Comparison of ENCODE assay signal across 20 cellular contexts in genomic region chr22:38741576-38741975, GRCh38. TPM values are rescaled to one million over a fixed set of nuclear protein-coding genes. Genes with fewer than 3 reads are reported as not detected.
DNase-seq lines count a peak whose midpoint lies in the region; ATAC-seq and TF ChIP-seq lines count a peak whose summit lies in the region.
"Had no signal": no experiment of that assay in that cellular context is flagged by ENCODE, and none has a peak within 500 bp of the region (broad histone marks: within the 10 kb centered on the region; RNA-seq: fewer than 3 reads in every experiment).

No MANE protein-coding gene starts in this region.

- H3K36me3 Mint-ChIP-seq in activated T-cell treated with anti-CD3 and anti-CD28 coated beads, Interleukin-2, amount 50 U/mL, for 72 hours (ENCODE audit: insufficient read depth in 2 of 2), result peaks cover 8 to 39% of the 10 kb centered on the region in 2 donors
- H3K36me3 Mint-ChIP-seq in activated T-cell treated with anti-CD3 and anti-CD28 coated beads, Interleukin-2, amount 50 U/mL, for 4 hours (ENCODE audit: insufficient read depth), result peaks cover 36% of the 10 kb centered on the region
- peaks cover 57 to 83% of the 10 kb centered on the region in 2 donors for H3K36me3 Mint-ChIP-seq in CD4-positive, alpha-beta memory T cell
- H3K36me3 Mint-ChIP-seq in activated naive CD8-positive, alpha-beta T cell, result peaks cover 5% of the 10 kb centered on the region
- peaks cover 62% of the 10 kb centered on the region for H3K36me3 Mint-ChIP-seq in nephron progenitor cell (ENCODE audit: low read depth)

- peak overlapping the region; percentile 38 for H3K27ac Mint-ChIP-seq in activated T-cell treated with anti-CD3 and anti-CD28 coated beads, Interleukin-2, amount 50 U/mL, for 72 hours
- peak overlapping the region; percentile 68 to 85 (median 76) for H3K27ac Mint-ChIP-seq in CD4-positive, alpha-beta memory T cell
- peak overlapping the region; percentile 85 for H3K27ac Mint-ChIP-seq in activated naive CD8-positive, alpha-beta T cell
- peak overlapping the region; percentile 64 for H3K27ac Mint-ChIP-seq in nephron progenitor cell

- POLR2A ChIA-PET in CD4-positive, alpha-beta memory T cell (lab: Charles Lee; ENCODE audit: partially characterized antibody), result interaction anchor here (41.4 to 42.6 kb wide), 2 partner anchors 7 to 8 kb away, joined by 1746 read pairs; partner anchors contain the start of gene SUN2

- peaks cover 76% of the 10 kb centered on the region for H3K4me1 ChIP-seq in CD4-positive, alpha-beta memory T cell (ENCODE audit: insufficient read depth, low read length)
- H3K4me1 ChIP-seq: SJSA1, vagina had no signal

- intact Hi-C loops in CD4-positive, alpha-beta memory T cell (cut with micrococcal nuclease), result no loop called here
- intact Hi-C loops in left colon (cut with DNase I, micrococcal nuclease), result no loop called here

- no peak overlapping the region for H3K4me3 ChIP-seq in CD4-positive, alpha-beta memory T cell (ENCODE audit: low read length in 2 of 2)
- H3K4me3 ChIP-seq: mucosa of descending colon, SJSA1, smooth muscle cell, vagina had no signal

- TF ChIP-seq CTCF in nephron progenitor cell (IDR thresholded peaks at IDR 0.05), result no peak

- no peaks in the 10 kb centered on the region for H3K9me3 Mint-ChIP-seq in activated T-cell treated with anti-CD3 and anti-CD28 coated beads, Interleukin-2, amount 50 U/mL, for 72 hours
- H3K9me3 Mint-ChIP-seq in activated T-cell treated with anti-CD3 and anti-CD28 coated beads, Interleukin-2, amount 50 U/mL, for 4 hours, result no peaks in the 10 kb centered on the region
- peaks cover 0 to 5% (median 0%) of the 10 kb centered on the region in 8 donors for H3K9me3 Mint-ChIP-seq in CD4-positive, alpha-beta memory T cell
- no peaks in the 10 kb centered on the region for H3K9me3 Mint-ChIP-seq in activated naive CD8-positive, alpha-beta T cell (ENCODE audit: low read depth)
- H3K9me3 Mint-ChIP-seq in nephron progenitor cell, result no peaks in the 10 kb centered on the region

- no peak for DNase-seq in activated T-cell treated with anti-CD3 and anti-CD28 coated beads, Interleukin-2, amount 50 U/mL, for 72 hours
- DNase-seq in activated T-cell treated with anti-CD3 and anti-CD28 coated beads, Interleukin-2, amount 50 U/mL, for 4 hours, result no peak
- DNase-seq in CD4-positive, alpha-beta memory T cell, result peak in 1 of 5 donors; percentile 21
- DNase-seq in nephron progenitor cell (no peak), left colon (no peak), T1000 (lab: John Stamatoyannopoulos, UW) (no peak)
- DNase-seq: activated gamma-delta T cell treated with Interleukin-2 at 50 U/mL for 16 hours; C1 segment of cervical spinal cord; DMS 273 treated with DMSO at 0.1 percent for 48 hours; NCI-H446 treated with DMSO at 0.1 percent for 48 hours; stimulated activated CD4-positive, alpha-beta T cell treated with anti-CD3 and anti-CD28 coated beads, Interleukin-2, amount 100 ng/mL, for 48 hours had no signal

- no peak for ATAC-seq in activated T-cell treated with anti-CD3 and anti-CD28 coated beads, Interleukin-2, amount 50 U/mL, for 72 hours (replicated peaks in 1 of 2)
- no peak for ATAC-seq in activated T-cell treated with anti-CD3 and anti-CD28 coated beads, Interleukin-2, amount 50 U/mL, for 4 hours
- ATAC-seq in left colon (no peak), GM21447 (IDR thresholded peaks at IDR 0.05; ENCODE audit: unreplicated experiment) (no peak)
- ATAC-seq: HCT116, HepG2, Panc1 had no signal

- no peak overlapping the region for H3K4me3 Mint-ChIP-seq in activated T-cell treated with anti-CD3 and anti-CD28 coated beads, Interleukin-2, amount 50 U/mL, for 72 hours
- no peak overlapping the region for H3K4me3 Mint-ChIP-seq in activated T-cell treated with anti-CD3 and anti-CD28 coated beads, Interleukin-2, amount 50 U/mL, for 4 hours
- no peak overlapping the region for H3K4me3 Mint-ChIP-seq in CD4-positive, alpha-beta memory T cell
- no peak overlapping the region for H3K4me3 Mint-ChIP-seq in activated naive CD8-positive, alpha-beta T cell
- no peak overlapping the region for H3K4me3 Mint-ChIP-seq in nephron progenitor cell

- CTCF ChIA-PET in CD4-positive, alpha-beta memory T cell (lab: Charles Lee; ENCODE audit: partially characterized antibody), result interaction anchor here (0.8 to 1.1 kb wide), 2 partner anchors 10 to 15 kb away, joined by 3 to 4 read pairs; no protein-coding TSS in a partner anchor

- peaks cover 25% of the 10 kb centered on the region for H3K4me1 Mint-ChIP-seq in activated T-cell treated with anti-CD3 and anti-CD28 coated beads, Interleukin-2, amount 50 U/mL, for 72 hours (ENCODE audit: low read depth)
- H3K4me1 Mint-ChIP-seq in activated T-cell treated with anti-CD3 and anti-CD28 coated beads, Interleukin-2, amount 50 U/mL, for 4 hours (ENCODE audit: low read depth), result peaks cover 20% of the 10 kb centered on the region
- peaks cover 14 to 62% (median 34%) of the 10 kb centered on the region in 4 donors for H3K4me1 Mint-ChIP-seq in CD4-positive, alpha-beta memory T cell
- H3K4me1 Mint-ChIP-seq in activated naive CD8-positive, alpha-beta T cell (ENCODE audit: low read depth), result peaks cover 49% of the 10 kb centered on the region
- H3K4me1 Mint-ChIP-seq in nephron progenitor cell, result peaks cover 10% of the 10 kb centered on the region

- H3K27me3 ChIP-seq in CD4-positive, alpha-beta memory T cell (ENCODE audit: insufficient read depth, low read length), result no peaks in the 10 kb centered on the region
- H3K27me3 ChIP-seq: SJSA1, vagina had no signal

- no peaks in the 10 kb centered on the region for H3K9me3 ChIP-seq in CD4-positive, alpha-beta memory T cell (ENCODE audit: control insufficient read depth in 1 of 2, low read length in 2 of 2)
- H3K9me3 ChIP-seq: mucosa of descending colon, SJSA1, vagina had no signal

- H3K27ac ChIP-seq in CD4-positive, alpha-beta memory T cell (ENCODE audit: low read depth, low read length), result no peak overlapping the region
- H3K27ac ChIP-seq: SJSA1, vagina had no signal

- H3K27me3 Mint-ChIP-seq in activated T-cell treated with anti-CD3 and anti-CD28 coated beads, Interleukin-2, amount 50 U/mL, for 72 hours (ENCODE audit: low read depth), result no peaks in the 10 kb centered on the region
- no peaks in the 10 kb centered on the region for H3K27me3 Mint-ChIP-seq in activated T-cell treated with anti-CD3 and anti-CD28 coated beads, Interleukin-2, amount 50 U/mL, for 4 hours (ENCODE audit: low read depth)
- H3K27me3 Mint-ChIP-seq in CD4-positive, alpha-beta memory T cell, result no peaks in the 10 kb centered on the region
- H3K27me3 Mint-ChIP-seq in activated naive CD8-positive, alpha-beta T cell, result no peaks in the 10 kb centered on the region
- no peaks in the 10 kb centered on the region for H3K27me3 Mint-ChIP-seq in nephron progenitor cell (ENCODE audit: low read depth, poor library complexity)

- H3K36me3 ChIP-seq in CD4-positive, alpha-beta memory T cell (ENCODE audit: insufficient read depth, low read length), result peaks cover 100% of the 10 kb centered on the region

RNA-seq across cellular contexts. Expression of gene SUN2, which starts 14.2 kb away (rescaled TPM):
- total RNA-seq in activated T-cell treated with anti-CD3 and anti-CD28 coated beads, Interleukin-2, amount 50 U/mL, for 72 hours, result 100 to 1,000 TPM; 175 to 179 TPM
- total RNA-seq in activated T-cell treated with anti-CD3 and anti-CD28 coated beads, Interleukin-2, amount 50 U/mL, for 4 hours, result 10 to 100 TPM; 30.1 to 44.6 (median 44.0) TPM
- total RNA-seq in CD4-positive, alpha-beta memory T cell, result 1,000 to 10,000 TPM in 1 of 2 experiments, 100 to 1,000 TPM in 1; 988 to 1,004 TPM
- polyA plus RNA-seq in CD4-positive, alpha-beta memory T cell, result 100 to 1,000 TPM; 323 to 643 TPM
- 100 to 1,000 TPM; 143 to 148 TPM for total RNA-seq in left colon

RNA-seq across cellular contexts. Expression of gene GTPBP1, which starts 35.8 kb away (rescaled TPM):
- 100 to 1,000 TPM in 1 of 2 donors, 10 to 100 TPM in 1; 96.8 to 127 TPM for total RNA-seq in activated T-cell treated with anti-CD3 and anti-CD28 coated beads, Interleukin-2, amount 50 U/mL, for 72 hours
- total RNA-seq in activated T-cell treated with anti-CD3 and anti-CD28 coated beads, Interleukin-2, amount 50 U/mL, for 4 hours, result 10 to 100 TPM; 69.9 to 80.4 (median 76.5) TPM
- 10 to 100 TPM; 94.1 to 96.6 TPM for total RNA-seq in CD4-positive, alpha-beta memory T cell
- polyA plus RNA-seq in CD4-positive, alpha-beta memory T cell, result 10 to 100 TPM; 14.6 to 30.8 TPM
- total RNA-seq in left colon, result 10 to 100 TPM; 66.6 to 72.6 TPM

RNA-seq across cellular contexts. Expression of gene JOSD1, which starts 40.8 kb away (rescaled TPM):
- 100 to 1,000 TPM; 144 to 161 TPM for total RNA-seq in activated T-cell treated with anti-CD3 and anti-CD28 coated beads, Interleukin-2, amount 50 U/mL, for 72 hours
- 10 to 100 TPM; 65.3 to 76.0 (median 72.8) TPM for total RNA-seq in activated T-cell treated with anti-CD3 and anti-CD28 coated beads, Interleukin-2, amount 50 U/mL, for 4 hours
- total RNA-seq in CD4-positive, alpha-beta memory T cell, result 10 to 100 TPM; 64.6 to 65.4 TPM
- 1 to 10 TPM; 8.0 to 9.6 TPM for polyA plus RNA-seq in CD4-positive, alpha-beta memory T cell
- total RNA-seq in left colon, result 100 to 1,000 TPM in 1 of 2 donors, 10 to 100 TPM in 1; 93.1 to 144 TPM

RNA-seq across cellular contexts. Expression of gene DNAL4, which starts 52.4 kb away (rescaled TPM):
- total RNA-seq in activated T-cell treated with anti-CD3 and anti-CD28 coated beads, Interleukin-2, amount 50 U/mL, for 72 hours, result 10 to 100 TPM; 10.6 to 16.6 TPM
- 1 to 10 TPM; 4.5 to 6.1 (median 5.1) TPM for total RNA-seq in activated T-cell treated with anti-CD3 and anti-CD28 coated beads, Interleukin-2, amount 50 U/mL, for 4 hours
- total RNA-seq in CD4-positive, alpha-beta memory T cell, result 1 to 10 TPM; 8.6 to 9.6 TPM
- 10 to 100 TPM; 11.1 to 13.3 TPM for polyA plus RNA-seq in CD4-positive, alpha-beta memory T cell
- total RNA-seq in left colon, result 10 to 100 TPM; 14.4 to 16.8 TPM

RNA-seq across cellular contexts. Expression of gene TOMM22, which starts 59.8 kb away (rescaled TPM):
- total RNA-seq in activated T-cell treated with anti-CD3 and anti-CD28 coated beads, Interleukin-2, amount 50 U/mL, for 72 hours, result 10 to 100 TPM; 65.4 to 67.1 TPM
- 100 to 1,000 TPM; 247 to 280 (median 249) TPM for total RNA-seq in activated T-cell treated with anti-CD3 and anti-CD28 coated beads, Interleukin-2, amount 50 U/mL, for 4 hours
- 10 to 100 TPM; 41.2 to 42.3 TPM for total RNA-seq in CD4-positive, alpha-beta memory T cell
- polyA plus RNA-seq in CD4-positive, alpha-beta memory T cell, result 10 to 100 TPM; 60.3 to 78.9 TPM
- 10 to 100 TPM; 85.0 to 98.7 TPM for total RNA-seq in left colon

Comparison
In these comparisons a context has a peak if more than half of its experiments do, and no peak if none do; other contexts are left out.
1. RNA of gene SUN2, which starts 14.2 kb away (total RNA-seq): 988 to 1,004 TPM in CD4-positive, alpha-beta memory T cell; 175 to 179 TPM in activated T-cell treated with anti-CD3 and anti-CD28 coated beads, Interleukin-2, amount 50 U/mL, for 72 hours, 143 to 148 TPM in left colon and 30.1 to 44.6 TPM in activated T-cell treated with anti-CD3 and anti-CD28 coated beads, Interleukin-2, amount 50 U/mL, for 4 hours; every median in the first group is over 4 times any median in the second.
2. Peak in every context shown above with its lines, with median percentiles within 50 percentile points of each other: H3K27ac Mint-ChIP-seq.